In genomic region chrX:50751091-50751490, GRCh38 we compare ENCODE assay signal across 2 cellular contexts.
TF ChIP-seq lines count a peak whose summit lies in the region.

No MANE protein-coding gene starts in this region.

TF ChIP-seq in A549, 52 proteins besides CTCF, POLR2A, EP300 and RAD21 (continued from another document):
- TF ChIP-seq HMGXB4 (CRISPR knock-in tag; IDR thresholded peaks at IDR 0.05; ENCODE audit: borderline replicate concordance) = no peak
- no peak for TF ChIP-seq EHF (CRISPR knock-in tag; IDR thresholded peaks at IDR 0.05)
- no peak for TF ChIP-seq POLR2AphosphoS2 (conservative IDR thresholded peaks at IDR 0.05; ENCODE audit: low read length)
- no peak for TF ChIP-seq EHMT2 (IDR thresholded peaks at IDR 0.05; ENCODE audit: low read depth)
- TF ChIP-seq HOXB5 (CRISPR knock-in tag; IDR thresholded peaks at IDR 0.05) = no peak
- TF ChIP-seq, protein P1, sequence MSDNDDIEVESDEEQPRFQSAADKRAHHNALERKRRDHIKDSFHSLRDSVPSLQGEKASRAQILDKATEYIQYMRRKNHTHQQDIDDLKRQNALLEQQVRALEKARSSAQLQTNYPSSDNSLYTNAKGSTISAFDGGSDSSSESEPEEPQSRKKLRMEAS (IDR thresholded peaks at IDR 0.05) = no peak
- no peak for TF ChIP-seq RNF2 (IDR thresholded peaks at IDR 0.05; ENCODE audit: borderline replicate concordance, low read depth)
- no peak for TF ChIP-seq JUN (IDR thresholded peaks at IDR 0.05)
- TF ChIP-seq USF2 (IDR thresholded peaks at IDR 0.05) = no peak

TF ChIP-seq in HepG2, 621 proteins besides CTCF, POLR2A, EP300 and RAD21 (continued from another document):
- TF ChIP-seq REL (CRISPR knock-in tag; conservative IDR thresholded peaks at IDR 0.05) = no peak
- TF ChIP-seq HMGA1 (CRISPR knock-in tag; conservative IDR thresholded peaks at IDR 0.05) = no peak
- TF ChIP-seq MAF1 (CRISPR knock-in tag; IDR thresholded peaks at IDR 0.05; ENCODE audit: borderline replicate concordance) = no peak
- TF ChIP-seq ZNF788 (CRISPR knock-in tag; IDR thresholded peaks at IDR 0.05; ENCODE audit: borderline replicate concordance) = no peak
- TF ChIP-seq TAF15 (IDR thresholded peaks at IDR 0.05; ENCODE audit: low read depth, low read length, poor library complexity, severe bottlenecking) = no peak
- TF ChIP-seq ZNF317 (CRISPR knock-in tag; IDR thresholded peaks at IDR 0.05) = no peak
- no peak for TF ChIP-seq BRD4 (CRISPR knock-in tag; IDR thresholded peaks at IDR 0.05)
